23 cellular contexts compared by ENCODE assay signal in the genomic region with DNA sequence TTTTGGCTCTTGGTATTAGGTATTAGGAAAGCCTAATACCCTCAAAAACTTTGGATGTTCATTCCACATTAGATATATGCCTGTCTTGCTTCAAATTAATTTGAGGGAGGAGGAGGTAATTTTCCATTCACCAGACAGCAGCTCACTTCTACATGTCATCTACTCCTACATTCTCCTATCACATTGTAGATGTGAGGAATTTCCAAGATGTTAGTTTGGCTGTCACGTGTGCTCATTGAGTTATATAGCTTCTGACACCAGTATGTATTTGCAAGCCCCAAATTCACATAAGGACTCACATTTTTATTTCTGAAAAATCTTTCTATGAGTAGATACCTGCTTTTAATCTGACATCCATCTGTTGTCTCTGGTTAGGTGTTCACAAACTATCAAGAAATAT. TPM values are rescaled to one million over a fixed set of nuclear protein-coding genes. Genes with fewer than 3 reads are reported as not detected.
"Had no signal": no experiment of that assay in that cellular context is flagged by ENCODE, and none has a peak within 500 bp of the region (broad histone marks: within the 10 kb centered on the region; RNA-seq: fewer than 3 reads in every experiment).

No MANE protein-coding gene starts in this region.

- H3K4me1 ChIP-seq: colonic mucosa, esophagus squamous epithelium, gastrocnemius medialis, heart right ventricle, left lung, lower lobe of right lung had no signal

- H3K27me3 ChIP-seq: colonic mucosa, esophagus squamous epithelium, gastrocnemius medialis, heart right ventricle, left lung had no signal

- H3K9me3 ChIP-seq: colonic mucosa, esophagus squamous epithelium, gastrocnemius medialis, left lung, lower lobe of right lung, mucosa of descending colon had no signal

- DNase-seq: colonic mucosa; cortex of kidney; effector CD8-positive, alpha-beta T cell; effector memory CD8-positive, alpha-beta T cell; endodermal cell; erythroblast; esophagus squamous epithelium; foreskin fibroblast; foreskin melanocyte; gastrocnemius medialis; glutamatergic neuron; heart right ventricle; hippocampal formation; left cardiac atrium; left lung; left ventricle myocardium superior; lower lobe of right lung; mesenchymal stem cell; mucosa of descending colon had no signal

- H3K27ac ChIP-seq: colonic mucosa, epithelial cell of prostate, esophagus squamous epithelium, gastrocnemius medialis, heart right ventricle, left lung, lower lobe of right lung had no signal

- H3K4me3 ChIP-seq: colonic mucosa, esophagus squamous epithelium, gastrocnemius medialis, heart right ventricle, left lung, lower lobe of right lung, mucosa of descending colon had no signal

- ATAC-seq: effector memory CD8-positive, alpha-beta T cell; esophagus mucosa; gastrocnemius medialis; heart right ventricle; left cardiac atrium; left lung; left ventricle myocardium superior; lower lobe of right lung; mucosa of descending colon had no signal

- H3K36me3 ChIP-seq: colonic mucosa, esophagus squamous epithelium, left lung, lower lobe of right lung had no signal

RNA-seq across cellular contexts. Expression of gene SMKR1, which starts 22.5 kb away (rescaled TPM):
- total RNA-seq: esophagus mucosa, gastrocnemius medialis, heart right ventricle, kidney epithelial cell, left cardiac atrium, left ventricle myocardium superior, mesenteric fat pad, mucosa of descending colon had no signal
